Comparison of ENCODE assay signal across 8 cellular contexts in genomic region chr18:47175895-47176575, GRCh38. TPM values are rescaled to one million over a fixed set of nuclear protein-coding genes. Genes with fewer than 3 reads are reported as not detected.
DNase-seq lines count a peak whose midpoint lies in the region; ATAC-seq and TF ChIP-seq lines count a peak whose summit lies in the region.

Gene IER3IP1, minus strand, starts transcription at chr18:47176364. Its CDS starts 87 bp downstream, at chr18:47176277.

- DNase-seq in AG10803 (ENCODE audit: low read depth), result peak; percentile 95
- DNase-seq in NCI-H446 (lab: John Stamatoyannopoulos, UW), result peak; percentile 43 to 91
- DNase-seq in activated CD4-positive, alpha-beta T cell treated with anti-CD3 and anti-CD28 coated beads for 1 hour, result peak; percentile 80
- peak; percentile 92 for DNase-seq in cerebellum (ENCODE audit: low spot score)
- peak; percentile 90 to 94 for DNase-seq in left colon
- peak; percentile 87 for DNase-seq in stimulated activated CD4-positive, alpha-beta T cell treated with anti-CD3 and anti-CD28 coated beads, Interleukin-1b, Interleukin-23, amount 100 ng/mL, for 4 hours (ENCODE audit: low read depth in 2 of 2)

- ATAC-seq in GM19025 (IDR thresholded peaks at IDR 0.05; ENCODE audit: low read depth, unreplicated experiment) (peak; percentile 85), HG03342 (IDR thresholded peaks at IDR 0.05; ENCODE audit: unreplicated experiment) (peak; percentile 79), left colon (peak; percentile 91)

- TF ChIP-seq CTCF in AG10803 (conservative IDR thresholded peaks at IDR 0.05; ENCODE audit: low read length), result peak; percentile 24

- intact Hi-C loops in left colon (cut with DNase I, micrococcal nuclease), result no loop called here

- H3K4me3 ChIP-seq in AG10803 (ENCODE audit: low read length), result peak within 1 kb of the TSS; percentile 88

RNA-seq across cellular contexts. Expression of gene IER3IP1, which starts in this region (rescaled TPM):
- total RNA-seq in cerebellum, result 20.2 TPM
- 10 to 100 TPM; 10.4 to 11.0 TPM for total RNA-seq in left colon

Comparison
In these comparisons a context has a peak if more than half of its experiments do, and no peak if none do; other contexts are left out.
1. Peak in every context shown above with its lines: DNase-seq, ATAC-seq and H3K4me3 ChIP-seq.